25 cellular contexts compared by ENCODE assay signal in the genomic region with DNA sequence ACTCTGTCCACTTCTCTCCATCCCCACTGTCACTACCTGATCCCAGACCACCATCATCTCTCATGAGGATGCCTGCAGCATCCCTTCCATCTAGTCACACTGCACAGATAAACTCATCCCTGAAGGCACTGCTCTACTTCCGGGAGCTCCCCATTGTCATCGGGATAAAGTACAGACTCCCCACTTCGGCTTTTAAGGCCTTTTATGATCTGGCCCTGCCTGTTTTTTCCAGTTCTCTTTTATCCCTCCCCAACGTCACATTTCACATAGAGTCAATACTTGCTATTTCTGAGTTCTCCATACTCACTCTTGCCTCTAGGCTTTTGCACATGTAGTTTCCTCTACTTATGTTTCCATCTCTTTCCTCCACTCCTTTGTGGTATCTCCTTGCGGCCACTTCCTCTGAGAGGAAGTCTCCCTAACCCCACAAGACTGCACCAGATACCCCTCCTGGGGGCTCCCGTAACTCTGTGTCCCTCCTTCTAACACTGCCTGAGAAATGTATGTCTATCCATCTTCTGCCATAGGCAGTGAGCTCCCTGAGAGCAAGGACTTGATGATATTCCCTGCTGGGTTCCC.
"Had no signal": no experiment of that assay in that cellular context is flagged by ENCODE, and none has a peak within 500 bp of the region (broad histone marks: within the 10 kb centered on the region; RNA-seq: fewer than 3 reads in every experiment).

No MANE protein-coding gene starts in this region.

- H3K27me3 Mint-ChIP-seq: activated naive CD8-positive, alpha-beta T cell treated with anti-CD3 and anti-CD28 coated beads for 36 hours had no signal

- H3K27ac Mint-ChIP-seq: activated CD8-positive, alpha-beta T cell treated with anti-CD3 and anti-CD28 coated beads for 36 hours; activated naive CD4-positive, alpha-beta T cell treated with anti-CD3 and anti-CD28 coated beads, Interleukin-2, amount 10 ng/mL, durations not matched to agents 7 days and 5 days; activated naive CD8-positive, alpha-beta T cell treated with anti-CD3 and anti-CD28 coated beads for 36 hours; activated T-cell treated with anti-CD3 and anti-CD28 coated beads, Interleukin-2, amount 50 U/mL, for 72 hours; activated T-helper 2 cell treated with anti-CD3 and anti-CD28 coated beads, Interferon-gamma antibody, Interleukin-2, Interleukin-4, amounts not matched to agents 10 μg/mL and 5 μg/mL and 100 μg/mL, durations not matched to agents 14 hours and 24 hours and 36 hours; dendritic cell treated with granulocyte-macrophage colony-stimulating factor and Interleukin-4, amounts not matched to agents 40 ng/mL and 50 ng/mL, for 4 days had no signal

- H3K4me3 Mint-ChIP-seq: activated CD8-positive, alpha-beta T cell treated with anti-CD3 and anti-CD28 coated beads for 36 hours; activated naive CD4-positive, alpha-beta T cell treated with anti-CD3 and anti-CD28 coated beads, Interleukin-2, amount 10 ng/mL, durations not matched to agents 7 days and 5 days; activated naive CD8-positive, alpha-beta T cell treated with anti-CD3 and anti-CD28 coated beads for 36 hours; activated T-cell treated with anti-CD3 and anti-CD28 coated beads, Interleukin-2, amount 50 U/mL, for 72 hours; dendritic cell treated with granulocyte-macrophage colony-stimulating factor and Interleukin-4, amounts not matched to agents 40 ng/mL and 50 ng/mL, for 4 days had no signal

- H3K9me3 Mint-ChIP-seq: activated CD8-positive, alpha-beta T cell treated with anti-CD3 and anti-CD28 coated beads for 36 hours; activated naive CD4-positive, alpha-beta T cell treated with anti-CD3 and anti-CD28 coated beads, Interleukin-2, amount 10 ng/mL, durations not matched to agents 7 days and 5 days; activated naive CD8-positive, alpha-beta T cell treated with anti-CD3 and anti-CD28 coated beads for 36 hours; activated T-cell treated with anti-CD3 and anti-CD28 coated beads, Interleukin-2, amount 50 U/mL, for 72 hours; activated T-helper 2 cell treated with anti-CD3 and anti-CD28 coated beads, Interferon-gamma antibody, Interleukin-2, Interleukin-4, amounts not matched to agents 10 μg/mL and 5 μg/mL and 100 μg/mL, durations not matched to agents 14 hours and 24 hours and 36 hours; dendritic cell treated with granulocyte-macrophage colony-stimulating factor and Interleukin-4, amounts not matched to agents 40 ng/mL and 50 ng/mL, for 4 days had no signal

- H3K9me3 ChIP-seq: MG63, Peyer's patch, SJSA1 had no signal

- H3K36me3 Mint-ChIP-seq: activated naive CD4-positive, alpha-beta T cell treated with anti-CD3 and anti-CD28 coated beads, Interleukin-2, amount 10 ng/mL, durations not matched to agents 7 days and 5 days; activated naive CD8-positive, alpha-beta T cell treated with anti-CD3 and anti-CD28 coated beads for 36 hours had no signal

- H3K27ac ChIP-seq: brain microvascular endothelial cell, cardiac muscle cell, Peyer's patch, RWPE1, SJSA1 had no signal

- H3K36me3 ChIP-seq: brain microvascular endothelial cell, cardiac muscle cell, MG63, Peyer's patch, SJSA1 had no signal

- DNase-seq: activated CD4-positive, alpha-beta T cell treated with anti-CD3 and anti-CD28 coated beads for 4 hours; activated CD8-positive, alpha-beta memory T cell treated with anti-CD3 and anti-CD28 coated beads, Interleukin-2, amount 50 U/mL, for 4 hours; activated CD8-positive, alpha-beta T cell treated with anti-CD3 and anti-CD28 coated beads for 36 hours; activated gamma-delta T cell treated with Interleukin-2 at 50 U/mL for 16 hours; activated naive CD4-positive, alpha-beta T cell treated with anti-CD3 and anti-CD28 coated beads, Interleukin-2, amount 10 ng/mL, durations not matched to agents 7 days and 5 days; activated naive CD8-positive, alpha-beta T cell treated with anti-CD3 and anti-CD28 coated beads for 36 hours; activated T-cell treated with anti-CD3 and anti-CD28 coated beads, Interleukin-2, amount 50 U/mL, for 72 hours; brain microvascular endothelial cell; MG63; NCI-H1092; NCI-H1417; NCI-H1930; NCI-H2107; NCI-H2171 treated with DMSO at 0.1 percent for 48 hours; NCI-H345; NCI-H510A; NCI-H526 treated with DMSO at 0.1 percent for 48 hours; NCI-H82; Peyer's patch; Right ventricle myocardium superior had no signal

- H3K27me3 ChIP-seq: brain microvascular endothelial cell, cardiac muscle cell, MG63, Peyer's patch, SJSA1 had no signal

- H3K4me1 ChIP-seq: Peyer's patch, SJSA1 had no signal

- H3K4me3 ChIP-seq: cardiac muscle cell, MG63, Peyer's patch, SJSA1 had no signal
